ENCODE assay signal across 23 cellular contexts in genomic region chr7:133674079-133674478, GRCh38.
"Had no signal": no experiment of that assay in that cellular context is flagged by ENCODE, and none has a peak within 500 bp of the region (broad histone marks: within the 10 kb centered on the region; RNA-seq: fewer than 3 reads in every experiment).

No MANE protein-coding gene starts in this region.

- H3K27me3 ChIP-seq: ascending aorta, body of pancreas, SJSA1 had no signal

- H3K4me1 Mint-ChIP-seq: activated CD8-positive, alpha-beta memory T cell treated with anti-CD3 and anti-CD28 coated beads, Interleukin-2, amount 10 ng/mL, durations not matched to agents 7 days and 5 days; activated naive CD8-positive, alpha-beta T cell treated with anti-CD3 and anti-CD28 coated beads, Interleukin-2, amount 50 U/mL, for 24 hours had no signal

- H3K4me3 Mint-ChIP-seq: activated CD8-positive, alpha-beta memory T cell treated with anti-CD3 and anti-CD28 coated beads, Interleukin-2, amount 10 ng/mL, durations not matched to agents 7 days and 5 days; activated naive CD8-positive, alpha-beta T cell treated with anti-CD3 and anti-CD28 coated beads, Interleukin-2, amount 50 U/mL, for 24 hours; activated T-cell treated with anti-CD3 and anti-CD28 coated beads, Interleukin-2, amount 50 U/mL, for 4 hours; T-helper 1 cell treated with Interleukin-12 subunit alpha and Interleukin-12 subunit beta and Interleukin-4 antibody, amounts not matched to agents 30 μg/mL and 1 μg/mL, for 36 hours had no signal

- H3K4me2 ChIP-seq: KMS-11 had no signal

- H3K9me3 ChIP-seq: ascending aorta, body of pancreas, SJSA1 had no signal

- H3K27me3 Mint-ChIP-seq: activated CD8-positive, alpha-beta memory T cell treated with anti-CD3 and anti-CD28 coated beads, Interleukin-2, amount 10 ng/mL, durations not matched to agents 7 days and 5 days; activated naive CD8-positive, alpha-beta T cell treated with anti-CD3 and anti-CD28 coated beads, Interleukin-2, amount 50 U/mL, for 24 hours had no signal

- H3K9ac ChIP-seq: KMS-11 had no signal

- DNase-seq: activated CD4-positive, alpha-beta T cell treated with anti-CD3 and anti-CD28 coated beads for 48 hours; activated CD4-positive, alpha-beta T cell treated with anti-CD3 and anti-CD28 coated beads, Interleukin-2, amount 50 U/mL, for 48 hours; activated CD8-positive, alpha-beta memory T cell treated with anti-CD3 and anti-CD28 coated beads, Interleukin-2, amount 10 ng/mL, durations not matched to agents 7 days and 5 days; activated effector memory CD4-positive, alpha-beta T cell treated with anti-CD3 and anti-CD28 coated beads, Interleukin-2, amount 50 U/mL, for 16 hours; activated naive CD4-positive, alpha-beta T cell treated with Interleukin-2 at 50 U/mL for 16 hours; activated naive CD8-positive, alpha-beta T cell treated with anti-CD3 and anti-CD28 coated beads, Interleukin-2, amount 50 U/mL, for 24 hours; activated T-cell treated with anti-CD3 and anti-CD28 coated beads, Interleukin-2, amount 50 U/mL, for 4 hours; amniotic stem cell; body of pancreas; central memory CD4-positive, alpha-beta T cell; NCI-H1105; NCI-H1694; NCI-H2171; NCI-H2227 treated with DMSO at 0.1 percent for 48 hours; NCI-H446 treated with DMSO at 0.1 percent for 48 hours; OCI-M1; RPMI8226 had no signal

- H3K27ac Mint-ChIP-seq: activated CD8-positive, alpha-beta memory T cell treated with anti-CD3 and anti-CD28 coated beads, Interleukin-2, amount 10 ng/mL, durations not matched to agents 7 days and 5 days; activated naive CD4-positive, alpha-beta T cell treated with anti-CD3 and anti-CD28 coated beads, Interleukin-2, amount 50 U/mL, for 72 hours; activated naive CD8-positive, alpha-beta T cell treated with anti-CD3 and anti-CD28 coated beads, Interleukin-2, amount 50 U/mL, for 24 hours; T-helper 1 cell treated with Interleukin-12 subunit alpha and Interleukin-12 subunit beta and Interleukin-4 antibody, amounts not matched to agents 30 μg/mL and 1 μg/mL, for 36 hours had no signal

- H3K9me3 Mint-ChIP-seq: activated naive CD8-positive, alpha-beta T cell treated with anti-CD3 and anti-CD28 coated beads, Interleukin-2, amount 50 U/mL, for 24 hours; activated T-cell treated with anti-CD3 and anti-CD28 coated beads, Interleukin-2, amount 50 U/mL, for 4 hours; T-helper 1 cell treated with Interleukin-12 subunit alpha and Interleukin-12 subunit beta and Interleukin-4 antibody, amounts not matched to agents 30 μg/mL and 1 μg/mL, for 36 hours had no signal

- H3K36me3 Mint-ChIP-seq: activated CD8-positive, alpha-beta memory T cell treated with anti-CD3 and anti-CD28 coated beads, Interleukin-2, amount 10 ng/mL, durations not matched to agents 7 days and 5 days had no signal

- H3K36me3 ChIP-seq: ascending aorta, SJSA1 had no signal

- H3K27ac ChIP-seq: ascending aorta, body of pancreas, coronary artery, KMS-11, SJSA1 had no signal

- H3K4me3 ChIP-seq: ascending aorta, body of pancreas, coronary artery, SJSA1 had no signal
